11 cellular contexts compared by ENCODE assay signal in genomic region chr13:36430247-36431203, GRCh38. TPM values are rescaled to one million over a fixed set of nuclear protein-coding genes. Genes with fewer than 3 reads are reported as not detected.
DNase-seq lines count a peak whose midpoint lies in the region; ATAC-seq and TF ChIP-seq lines count a peak whose summit lies in the region.
"Had no signal": no experiment of that assay in that cellular context is flagged by ENCODE, and none has a peak within 500 bp of the region (broad histone marks: within the 10 kb centered on the region; RNA-seq: fewer than 3 reads in every experiment).

No MANE protein-coding gene starts in this region.

- H3K4me3 ChIP-seq in astrocyte of the spinal cord (ENCODE audit: low read depth, low read length): peak overlapping the region; percentile 14
- H3K4me3 ChIP-seq in smooth muscle cell: peak overlapping the region; percentile 59
- peak overlapping the region in 1 of 2 donors; percentile 53 for H3K4me3 ChIP-seq in vagina

- no peak overlapping the region for H3K27ac ChIP-seq in smooth muscle cell (ENCODE audit: low read depth)
- no peak overlapping the region for H3K27ac ChIP-seq in vagina
- no peak overlapping the region for H3K27ac ChIP-seq in foreskin keratinocyte
- H3K27ac ChIP-seq: colonic mucosa, psoas muscle had no signal

- 18% methylated on average over 34 of the region's 34 CpGs for WGBS in smooth muscle cell (ENCODE audit: low lambda C conversion rate)

- peak overlapping the region; percentile 98 for H3K4me2 ChIP-seq in smooth muscle cell

- H3K27me3 ChIP-seq in smooth muscle cell (ENCODE audit: low read depth) (peaks cover 63% of the 10 kb centered on the region), vagina (peaks cover 6% of the 10 kb centered on the region), foreskin keratinocyte (peaks cover 62% of the 10 kb centered on the region)

- no peaks in the 10 kb centered on the region for H3K9me3 ChIP-seq in smooth muscle cell (replicated peaks; ENCODE audit: low read depth)
- H3K9me3 ChIP-seq in vagina: no peaks in the 10 kb centered on the region
- H3K9me3 ChIP-seq: colonic mucosa had no signal

- H3K4me1 ChIP-seq in smooth muscle cell (ENCODE audit: low read depth) (peaks cover 9% of the 10 kb centered on the region), vagina (peaks cover 29% of the 10 kb centered on the region), foreskin keratinocyte (peaks cover 8% of the 10 kb centered on the region)
- H3K4me1 ChIP-seq: colonic mucosa, psoas muscle had no signal

- in situ Hi-C loops in astrocyte of the spinal cord (cut with HindIII; ENCODE audit: low sequenced_read_pairs): no loop called here

- H3F3A ChIP-seq in smooth muscle cell (ENCODE audit: low read depth): no peaks in the 10 kb centered on the region

- intact Hi-C loops in vagina (cut with DNase I): no loop called here

- no peaks in the 10 kb centered on the region for H3K79me2 ChIP-seq in smooth muscle cell (ENCODE audit: low read depth)

- TF ChIP-seq CTCF in astrocyte of the spinal cord (IDR thresholded peaks at IDR 0.05; ENCODE audit: low read depth, low read length) (no peak), smooth muscle cell (IDR thresholded peaks at IDR 0.05; ENCODE audit: borderline replicate concordance, insufficient read depth, poor library complexity, severe bottlenecking) (no peak), vagina (IDR thresholded peaks at IDR 0.05) (no peak), foreskin keratinocyte (conservative IDR thresholded peaks at IDR 0.05) (no peak)

- H3K9ac ChIP-seq in smooth muscle cell (ENCODE audit: low read depth): no peak overlapping the region

- no peak overlapping the region for H2AFZ ChIP-seq in smooth muscle cell (ENCODE audit: low read depth)

- no peaks in the 10 kb centered on the region for H4K20me1 ChIP-seq in smooth muscle cell (ENCODE audit: low read depth)

- peak; percentile 29 for DNase-seq in NCI-H82 (lab: John Stamatoyannopoulos, UW)
- DNase-seq in NCI-H82 treated with DMSO at 0.1 percent for 48 hours (lab: John Stamatoyannopoulos, UW; ENCODE audit: unreplicated experiment): no peak
- DNase-seq in astrocyte of the spinal cord (ENCODE audit: low read depth, low spot score): no peak
- DNase-seq in iPS-NIHi11 (ENCODE audit: low spot score): peak; percentile 29
- DNase-seq in smooth muscle cell (lab: John Stamatoyannopoulos, UW; ENCODE audit: unreplicated experiment): no peak
- no peak for DNase-seq in vagina (ENCODE audit: extremely low spot score in 2 of 2)
- no peak for DNase-seq in foreskin keratinocyte
- DNase-seq: colonic mucosa had no signal

- H3K36me3 ChIP-seq in smooth muscle cell (ENCODE audit: low read depth) (no peaks in the 10 kb centered on the region), vagina (no peaks in the 10 kb centered on the region)
- H3K36me3 ChIP-seq: colonic mucosa had no signal

- ATAC-seq in HG03571 (IDR thresholded peaks at IDR 0.05; ENCODE audit: unreplicated experiment) (no peak), foreskin keratinocyte (no peak)

- TF ChIP-seq POLR2A in vagina (IDR thresholded peaks at IDR 0.05): no peak

RNA-seq across cellular contexts. Expression of gene CCNA1, which starts 1.8 kb away (rescaled TPM):
- total RNA-seq in smooth muscle cell (0.63 and 1.1 TPM in 2 replicates), vagina (not detected), foreskin keratinocyte (not detected in 2 replicates)
- polyA plus RNA-seq in smooth muscle cell (not detected in 2 replicates), foreskin keratinocyte (0.02 TPM in 1 of 2 replicates, not detected in the other)
- total RNA-seq: colonic mucosa, HT-29 had no signal

Comparison
In these comparisons a context has a peak if more than half of its experiments do, and no peak if none do; other contexts are left out.
1. DNase-seq: peak in NCI-H82 (single experiment) and iPS-NIHi11 (single experiment); none in NCI-H82 treated with DMSO at 0.1 percent for 48 hours (single experiment), astrocyte of the spinal cord (single experiment), smooth muscle cell (single experiment), vagina (0 of 2) and foreskin keratinocyte (0 of 2).